Comparison of ENCODE assay signal across 32 cellular contexts in genomic region chr4:19958849-19959248, GRCh38.
"Had no signal": no experiment of that assay in that cellular context is flagged by ENCODE, and none has a peak within 500 bp of the region (broad histone marks: within the 10 kb centered on the region; RNA-seq: fewer than 3 reads in every experiment).

No MANE protein-coding gene starts in this region.

- H3K27me3 Mint-ChIP-seq: naive B cell; naive thymus-derived CD8-positive, alpha-beta T cell; natural killer cell treated with Interleukin-12 subunit alpha and Interleukin-12 subunit beta and Interleukin-15 and Interleukin-18, amount 100 ng/mL, for 72 hours; progenitor cell of endocrine pancreas; stimulated activated memory B cell treated with anti-CD40 and anti-IgM and Interleukin-4, amounts not matched to agents 10 μg/mL and 1 μg/mL and 100 μg/mL, for 72 hours; stimulated activated naive CD8-positive, alpha-beta T cell treated with anti-CD3 and anti-CD28 coated beads, Interleukin-15, amount 100 ng/mL, for 72 hours had no signal

- ATAC-seq: naive thymus-derived CD8-positive, alpha-beta T cell; natural killer cell treated with Interleukin-12 subunit alpha and Interleukin-12 subunit beta and Interleukin-15 and Interleukin-18, amount 100 ng/mL, for 72 hours; psoas muscle; right cardiac atrium; right lobe of liver; stimulated activated memory B cell treated with anti-CD40 and anti-IgM and Interleukin-4, amounts not matched to agents 10 μg/mL and 1 μg/mL and 100 μg/mL, for 72 hours; stimulated activated naive CD8-positive, alpha-beta T cell treated with anti-CD3 and anti-CD28 coated beads, Interleukin-15, amount 100 ng/mL, for 72 hours; stimulated activated naive CD8-positive, alpha-beta T cell treated with anti-CD3 and anti-CD28 coated beads, Interleukin-15, Interleukin-2, amounts not matched to agents 100 U/mL and 50 U/mL, for 24 hours; upper lobe of right lung had no signal

- H3K36me3 ChIP-seq: ovary, right lobe of liver, sigmoid colon, suprapubic skin, tibial artery, transverse colon, upper lobe of right lung, uterus had no signal

- H3K4me1 ChIP-seq: parathyroid adenoma, psoas muscle, right lobe of liver, sigmoid colon, suprapubic skin, testis, tibial artery, transverse colon, upper lobe of right lung, uterus had no signal

- H3K4me1 Mint-ChIP-seq: naive B cell; naive thymus-derived CD8-positive, alpha-beta T cell; nephron progenitor cell; neural crest cell; stimulated activated memory B cell treated with anti-CD40 and anti-IgM and Interleukin-4, amounts not matched to agents 10 μg/mL and 1 μg/mL and 100 μg/mL, for 72 hours; stimulated activated naive CD8-positive, alpha-beta T cell treated with anti-CD3 and anti-CD28 coated beads, Interleukin-15, amount 100 ng/mL, for 72 hours had no signal

- H3K36me3 Mint-ChIP-seq: naive B cell; naive thymus-derived CD8-positive, alpha-beta T cell; natural killer cell treated with Interleukin-12 subunit alpha and Interleukin-12 subunit beta and Interleukin-15 and Interleukin-18, amount 100 ng/mL, for 72 hours; stimulated activated memory B cell treated with anti-CD40 and anti-IgM and Interleukin-4, amounts not matched to agents 10 μg/mL and 1 μg/mL and 100 μg/mL, for 72 hours; type B pancreatic cell had no signal

- H3K4me3 ChIP-seq: ovary, psoas muscle, right lobe of liver, sigmoid colon, suprapubic skin, testis, tibial artery, transverse colon, upper lobe of right lung, uterus had no signal

- H3K27ac Mint-ChIP-seq: naive B cell; naive thymus-derived CD8-positive, alpha-beta T cell; natural killer cell treated with Interleukin-12 subunit alpha and Interleukin-12 subunit beta and Interleukin-15 and Interleukin-18, amount 100 ng/mL, for 72 hours; nephron progenitor cell; progenitor cell of endocrine pancreas; stimulated activated memory B cell treated with anti-CD40 and anti-IgM and Interleukin-4, amounts not matched to agents 10 μg/mL and 1 μg/mL and 100 μg/mL, for 72 hours; stimulated activated naive CD8-positive, alpha-beta T cell treated with anti-CD3 and anti-CD28 coated beads, Interleukin-15, amount 100 ng/mL, for 72 hours; type B pancreatic cell had no signal

- H3K79me2 ChIP-seq: parathyroid adenoma had no signal

- H3K9me3 ChIP-seq: ovary, psoas muscle, right lobe of liver, sigmoid colon, suprapubic skin, testis, tibial artery, transverse colon, upper lobe of right lung, uterus had no signal

- H3K27me3 ChIP-seq: ovary, right lobe of liver, sigmoid colon, suprapubic skin, testis, tibial artery, transverse colon, upper lobe of right lung, uterus had no signal

- DNase-seq: naive B cell; naive thymus-derived CD8-positive, alpha-beta T cell; nephron progenitor cell; occipital lobe; ovary; posterior cingulate gyrus; psoas muscle; retina; right cardiac atrium; right lobe of liver; sigmoid colon; small intestine; stimulated activated CD4-positive, alpha-beta T cell treated with anti-CD3 and anti-CD28 coated beads, Interleukin-15, amount 100 ng/mL, for 24 hours; stimulated activated CD4-positive, alpha-beta T cell treated with anti-CD3 and anti-CD28 coated beads, Interleukin-4, amount 100 ng/mL, for 1 hour; stimulated activated CD4-positive, alpha-beta T cell treated with anti-CD3 and anti-CD28 coated beads, Interleukin-4, amount 100 ng/mL, for 4 hours; stimulated activated CD8-positive, alpha-beta memory T cell treated with anti-CD3 and anti-CD28 coated beads, Interleukin-4, amount 100 ng/mL, for 48 hours; stimulated activated naive CD4-positive, alpha-beta T cell; stimulated activated naive CD8-positive, alpha-beta T cell treated with anti-CD3 and anti-CD28 coated beads, Interleukin-15, amount 100 ng/mL, for 72 hours; stimulated activated naive CD8-positive, alpha-beta T cell treated with anti-CD3 and anti-CD28 coated beads, Interleukin-15, Interleukin-2, amounts not matched to agents 100 U/mL and 50 U/mL, for 24 hours; substantia nigra; testis; tibial artery; transverse colon; upper lobe of right lung; uterus had no signal

- H3K4me3 Mint-ChIP-seq: naive B cell; naive thymus-derived CD8-positive, alpha-beta T cell; natural killer cell treated with Interleukin-12 subunit alpha and Interleukin-12 subunit beta and Interleukin-15 and Interleukin-18, amount 100 ng/mL, for 72 hours; nephron progenitor cell; neural crest cell; stimulated activated memory B cell treated with anti-CD40 and anti-IgM and Interleukin-4, amounts not matched to agents 10 μg/mL and 1 μg/mL and 100 μg/mL, for 72 hours; stimulated activated naive CD8-positive, alpha-beta T cell treated with anti-CD3 and anti-CD28 coated beads, Interleukin-15, amount 100 ng/mL, for 72 hours; type B pancreatic cell had no signal

- H2AFZ ChIP-seq: parathyroid adenoma had no signal

- H3K9ac ChIP-seq: parathyroid adenoma had no signal

- H3K9me3 Mint-ChIP-seq: nephron progenitor cell; neural crest cell; stimulated activated naive CD8-positive, alpha-beta T cell treated with anti-CD3 and anti-CD28 coated beads, Interleukin-15, amount 100 ng/mL, for 72 hours had no signal

- H3K27ac ChIP-seq: ovary, parathyroid adenoma, psoas muscle, right lobe of liver, sigmoid colon, suprapubic skin, testis, tibial artery, transverse colon, upper lobe of right lung, uterus had no signal
